In the genomic region with DNA sequence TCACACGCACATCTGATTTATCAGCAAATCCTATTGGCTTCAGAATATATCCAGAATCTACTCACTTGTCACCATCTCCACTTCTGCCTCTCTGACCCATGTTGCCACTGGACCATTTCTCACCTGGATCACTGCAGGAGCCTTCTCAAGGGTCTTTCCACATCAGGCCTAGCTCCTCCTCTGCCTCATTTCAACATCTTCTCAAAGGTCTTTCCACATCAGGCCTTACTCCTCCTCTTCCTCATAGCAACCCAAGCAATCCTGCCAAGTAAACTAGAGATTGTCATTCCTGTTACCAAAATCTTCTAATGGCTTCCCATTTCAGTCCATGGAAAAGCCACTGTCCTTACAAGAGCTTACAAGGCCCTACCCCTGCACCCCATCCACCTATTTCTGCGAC, we compare ENCODE assay signal across 1 cellular context.
TF ChIP-seq lines count a peak whose summit lies in the region.

No MANE protein-coding gene starts in this region.

TF ChIP-seq in GM23338, 12 proteins besides CTCF, POLR2A, EP300 and RAD21 (continued from another document):
- TF ChIP-seq, protein P1, sequence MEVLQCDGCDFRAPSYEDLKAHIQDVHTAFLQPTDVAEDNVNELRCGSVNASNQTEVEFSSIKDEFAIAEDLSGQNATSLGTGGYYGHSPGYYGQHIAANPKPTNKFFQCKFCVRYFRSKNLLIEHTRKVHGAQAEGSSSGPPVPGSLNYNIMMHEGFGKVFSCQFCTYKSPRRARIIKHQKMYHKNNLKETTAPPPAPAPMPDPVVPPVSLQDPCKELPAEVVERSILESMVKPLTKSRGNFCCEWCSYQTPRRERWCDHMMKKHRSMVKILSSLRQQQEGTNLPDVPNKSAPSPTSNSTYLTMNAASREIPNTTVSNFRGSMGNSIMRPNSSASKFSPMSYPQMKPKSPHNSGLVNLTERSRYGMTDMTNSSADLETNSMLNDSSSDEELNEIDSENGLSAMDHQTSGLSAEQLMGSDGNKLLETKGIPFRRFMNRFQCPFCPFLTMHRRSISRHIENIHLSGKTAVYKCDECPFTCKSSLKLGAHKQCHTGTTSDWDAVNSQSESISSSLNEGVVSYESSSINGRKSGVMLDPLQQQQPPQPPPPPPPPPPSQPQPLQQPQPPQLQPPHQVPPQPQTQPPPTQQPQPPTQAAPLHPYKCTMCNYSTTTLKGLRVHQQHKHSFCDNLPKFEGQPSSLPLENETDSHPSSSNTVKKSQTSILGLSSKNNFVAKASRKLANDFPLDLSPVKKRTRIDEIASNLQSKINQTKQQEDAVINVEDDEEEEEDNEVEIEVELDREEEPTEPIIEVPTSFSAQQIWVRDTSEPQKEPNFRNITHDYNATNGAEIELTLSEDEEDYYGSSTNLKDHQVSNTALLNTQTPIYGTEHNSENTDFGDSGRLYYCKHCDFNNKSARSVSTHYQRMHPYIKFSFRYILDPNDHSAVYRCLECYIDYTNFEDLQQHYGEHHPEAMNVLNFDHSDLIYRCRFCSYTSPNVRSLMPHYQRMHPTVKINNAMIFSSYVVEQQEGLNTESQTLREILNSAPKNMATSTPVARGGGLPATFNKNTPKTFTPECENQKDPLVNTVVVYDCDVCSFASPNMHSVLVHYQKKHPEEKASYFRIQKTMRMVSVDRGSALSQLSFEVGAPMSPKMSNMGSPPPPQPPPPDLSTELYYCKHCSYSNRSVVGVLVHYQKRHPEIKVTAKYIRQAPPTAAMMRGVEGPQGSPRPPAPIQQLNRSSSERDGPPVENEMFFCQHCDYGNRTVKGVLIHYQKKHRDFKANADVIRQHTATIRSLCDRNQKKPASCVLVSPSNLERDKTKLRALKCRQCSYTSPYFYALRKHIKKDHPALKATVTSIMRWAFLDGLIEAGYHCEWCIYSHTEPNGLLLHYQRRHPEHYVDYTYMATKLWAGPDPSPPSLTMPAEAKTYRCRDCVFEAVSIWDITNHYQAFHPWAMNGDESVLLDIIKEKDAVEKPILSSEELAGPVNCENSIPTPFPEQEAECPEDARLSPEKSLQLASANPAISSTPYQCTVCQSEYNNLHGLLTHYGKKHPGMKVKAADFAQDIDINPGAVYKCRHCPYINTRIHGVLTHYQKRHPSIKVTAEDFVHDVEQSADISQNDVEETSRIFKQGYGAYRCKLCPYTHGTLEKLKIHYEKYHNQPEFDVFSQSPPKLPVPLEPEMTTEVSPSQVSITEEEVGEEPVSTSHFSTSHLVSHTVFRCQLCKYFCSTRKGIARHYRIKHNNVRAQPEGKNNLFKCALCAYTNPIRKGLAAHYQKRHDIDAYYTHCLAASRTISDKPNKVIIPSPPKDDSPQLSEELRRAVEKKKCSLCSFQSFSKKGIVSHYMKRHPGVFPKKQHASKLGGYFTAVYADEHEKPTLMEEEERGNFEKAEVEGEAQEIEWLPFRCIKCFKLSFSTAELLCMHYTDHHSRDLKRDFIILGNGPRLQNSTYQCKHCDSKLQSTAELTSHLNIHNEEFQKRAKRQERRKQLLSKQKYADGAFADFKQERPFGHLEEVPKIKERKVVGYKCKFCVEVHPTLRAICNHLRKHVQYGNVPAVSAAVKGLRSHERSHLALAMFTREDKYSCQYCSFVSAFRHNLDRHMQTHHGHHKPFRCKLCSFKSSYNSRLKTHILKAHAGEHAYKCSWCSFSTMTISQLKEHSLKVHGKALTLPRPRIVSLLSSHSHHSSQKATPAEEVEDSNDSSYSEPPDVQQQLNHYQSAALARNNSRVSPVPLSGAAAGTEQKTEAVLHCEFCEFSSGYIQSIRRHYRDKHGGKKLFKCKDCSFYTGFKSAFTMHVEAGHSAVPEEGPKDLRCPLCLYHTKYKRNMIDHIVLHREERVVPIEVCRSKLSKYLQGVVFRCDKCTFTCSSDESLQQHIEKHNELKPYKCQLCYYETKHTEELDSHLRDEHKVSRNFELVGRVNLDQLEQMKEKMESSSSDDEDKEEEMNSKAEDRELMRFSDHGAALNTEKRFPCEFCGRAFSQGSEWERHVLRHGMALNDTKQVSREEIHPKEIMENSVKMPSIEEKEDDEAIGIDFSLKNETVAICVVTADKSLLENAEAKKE (CRISPR knock-in tag; IDR thresholded peaks at IDR 0.05), result no peak
- TF ChIP-seq EZH2phosphoT487 (IDR thresholded peaks at IDR 0.05; ENCODE audit: unreplicated experiment) (no peak), STAT1 (IDR thresholded peaks at IDR 0.05; ENCODE audit: unreplicated experiment) (no peak), REST (IDR thresholded peaks at IDR 0.05; ENCODE audit: unreplicated experiment) (no peak)
- TF ChIP-seq, protein P2, sequence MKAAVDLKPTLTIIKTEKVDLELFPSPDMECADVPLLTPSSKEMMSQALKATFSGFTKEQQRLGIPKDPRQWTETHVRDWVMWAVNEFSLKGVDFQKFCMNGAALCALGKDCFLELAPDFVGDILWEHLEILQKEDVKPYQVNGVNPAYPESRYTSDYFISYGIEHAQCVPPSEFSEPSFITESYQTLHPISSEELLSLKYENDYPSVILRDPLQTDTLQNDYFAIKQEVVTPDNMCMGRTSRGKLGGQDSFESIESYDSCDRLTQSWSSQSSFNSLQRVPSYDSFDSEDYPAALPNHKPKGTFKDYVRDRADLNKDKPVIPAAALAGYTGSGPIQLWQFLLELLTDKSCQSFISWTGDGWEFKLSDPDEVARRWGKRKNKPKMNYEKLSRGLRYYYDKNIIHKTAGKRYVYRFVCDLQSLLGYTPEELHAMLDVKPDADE (IDR thresholded peaks at IDR 0.05), result no peak
